9 cellular contexts compared by ENCODE assay signal in the genomic region with DNA sequence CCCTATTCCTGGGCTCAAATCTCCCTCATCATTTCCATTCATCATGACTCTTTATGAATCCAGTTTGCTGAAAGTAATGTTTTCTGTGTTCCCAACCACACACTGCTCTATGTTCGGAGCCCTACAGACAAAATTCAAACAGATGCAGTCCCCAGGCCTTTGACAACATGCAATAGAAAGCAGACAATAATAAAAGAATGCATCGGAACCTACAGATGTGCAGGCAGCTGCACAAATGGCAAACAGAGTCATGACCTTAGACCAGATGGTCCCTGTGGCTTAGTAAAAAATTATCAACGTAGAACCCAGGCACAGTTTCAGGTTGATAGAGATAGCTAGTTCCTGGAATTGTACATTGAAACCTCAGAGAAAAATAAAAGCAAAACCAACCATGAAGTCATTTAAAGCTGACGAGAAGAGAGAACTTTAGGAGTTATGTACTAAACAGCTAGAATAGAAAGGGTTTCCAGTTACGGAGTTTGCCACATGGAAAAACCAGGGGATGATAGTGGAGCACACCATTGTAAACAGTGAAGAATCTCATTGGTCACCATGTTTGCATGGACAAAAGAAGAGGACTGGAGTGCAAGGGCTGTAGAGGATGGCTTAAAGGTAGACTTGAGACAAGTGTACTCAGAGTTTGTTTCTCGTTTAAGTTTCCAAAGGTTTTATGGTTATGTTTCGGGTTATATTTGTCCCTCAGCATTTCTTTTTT. TPM values are rescaled to one million over a fixed set of nuclear protein-coding genes. Genes with fewer than 3 reads are reported as not detected.
A peak's percentile ranks its signal among the peaks of the same experiment; 100 is the strongest.
DNase-seq lines count a peak whose midpoint lies in the region; ATAC-seq and TF ChIP-seq lines count a peak whose summit lies in the region.
"Had no signal": no experiment of that assay in that cellular context is flagged by ENCODE, and none has a peak within 500 bp of the region (broad histone marks: within the 10 kb centered on the region; RNA-seq: fewer than 3 reads in every experiment).

No MANE protein-coding gene starts in this region.

- dilution Hi-C loops in mammary epithelial cell (cut with HindIII; ENCODE audit: low sequenced_read_pairs), result no loop called here

- TF ChIP-seq POLR2A in breast epithelium (IDR thresholded peaks at IDR 0.05), result no peak
- TF ChIP-seq POLR2A in transverse colon (IDR thresholded peaks at IDR 0.05), result no peak

- WGBS in mammary epithelial cell (ENCODE audit: low coverage, missing lambda C conversion rate), result 96% methylated on average over 7 of the region's 7 CpGs
- 63 to 74% methylated on average over 7 of the region's 7 CpGs for WGBS in transverse colon (ENCODE audit: low coverage in 1 of 2), 2 donors

- H3K4me3 ChIP-seq in breast epithelium (no peak overlapping the region), mammary epithelial cell (replicated peaks in 1 of 3; ENCODE audit: insufficient read depth in 1 of 3, low read depth in 2 of 3, low read length in 3 of 3) (no peak overlapping the region), transverse colon (no peak overlapping the region)
- H3K4me3 ChIP-seq: BLaER1 treated with 17β-estradiol and CSF1 and Interleukin-3, amounts not matched to agents 10 nM and 100 nM had no signal

- intact Hi-C loops in breast epithelium (cut with DNase I; ENCODE audit: low total_unique reads) (no loop called here), mammary epithelial cell (cut with micrococcal nuclease) (no loop called here), transverse colon (cut with DNase I; ENCODE audit: low total_unique reads) (no loop called here)

- no peak overlapping the region for H2AFZ ChIP-seq in mammary epithelial cell (ENCODE audit: low read depth, low read length)

- TF ChIP-seq CTCF in breast epithelium (IDR thresholded peaks at IDR 0.05), result no peak
- no peak for TF ChIP-seq CTCF in mammary epithelial cell (conservative IDR thresholded peaks at IDR 0.05 in 1 of 2, IDR thresholded peaks at IDR 0.05 in 1 of 2; ENCODE audit: extremely low read depth in 1 of 2, insufficient read depth in 1 of 2, low read depth in 1 of 2, low read length in 2 of 2)
- no peak for TF ChIP-seq CTCF in transverse colon (IDR thresholded peaks at IDR 0.05)
- no peak for TF ChIP-seq CTCF in GM13976 (IDR thresholded peaks at IDR 0.05; ENCODE audit: borderline replicate concordance, control extremely low read depth, extremely low read depth, insufficient read depth, missing control alignments)

- CTCF ChIA-PET in mammary epithelial cell (lab: Charles Lee; ENCODE audit: low non-redundant PET), result no interaction called here

- no peak for TF ChIP-seq EP300 in transverse colon (IDR thresholded peaks at IDR 0.05; ENCODE audit: low read depth)

- in situ Hi-C loops in mammary epithelial cell (cut with MboI; ENCODE audit: low sequenced_read_pairs in 2 of 2), result no loop called here
- in situ Hi-C loops in transverse colon (cut with MboI; ENCODE audit: low pct_ligation_motif_present in 1 of 4, low pct_unique_long_range_greater_than_20kb in 1 of 4, low sequenced_read_pairs in 3 of 4), result no loop called here
- in situ Hi-C loops in GM13976 (cut with MboI; ENCODE audit: low sequenced_read_pairs, unreplicated experiment), result no loop called here

- H3K27ac Mint-ChIP-seq in T-helper 17 cell, result peak overlapping the region; percentile 83

- no peak overlapping the region for H3K9ac ChIP-seq in mammary epithelial cell (ENCODE audit: insufficient read depth, low read length)
- H3K9ac ChIP-seq: BLaER1 treated with 17β-estradiol and CSF1 and Interleukin-3, amounts not matched to agents 10 nM and 100 nM had no signal

- H3K27me3 Mint-ChIP-seq in T-helper 17 cell, result no peaks in the 10 kb centered on the region

- no TSS peak for BruUV-seq in mammary epithelial cell (replicated peaks; lab: Mats Ljungman, UMichigan)

- no peak overlapping the region for H3K4me2 ChIP-seq in mammary epithelial cell (ENCODE audit: insufficient read depth, low read depth, low read length)

- no peaks in the 10 kb centered on the region for H3K36me3 Mint-ChIP-seq in T-helper 17 cell (ENCODE audit: low read depth)

- no peaks in the 10 kb centered on the region for H3K9me3 ChIP-seq in breast epithelium
- H3K9me3 ChIP-seq in mammary epithelial cell (replicated peaks; ENCODE audit: insufficient read depth, low read length), result no peaks in the 10 kb centered on the region
- H3K9me3 ChIP-seq in T-helper 17 cell (ENCODE audit: control insufficient read depth, low read length, poor library complexity, severe bottlenecking), result no peaks in the 10 kb centered on the region
- no peaks in the 10 kb centered on the region for H3K9me3 ChIP-seq in transverse colon
- H3K9me3 ChIP-seq: BLaER1 treated with 17β-estradiol and CSF1 and Interleukin-3, amounts not matched to agents 10 nM and 100 nM had no signal

- no peaks in the 10 kb centered on the region for H3K79me2 ChIP-seq in mammary epithelial cell (ENCODE audit: insufficient read depth, low read length)

- ATAC-seq in HG02885 (IDR thresholded peaks at IDR 0.05; ENCODE audit: poor library complexity, unreplicated experiment) (peak; percentile 66), T-helper 17 cell (peak; percentile 5)

- no peaks in the 10 kb centered on the region for H3K36me3 ChIP-seq in breast epithelium
- no peaks in the 10 kb centered on the region for H3K36me3 ChIP-seq in mammary epithelial cell (ENCODE audit: insufficient read depth, low read length)
- H3K36me3 ChIP-seq in transverse colon, result no peaks in the 10 kb centered on the region
- H3K36me3 ChIP-seq: BLaER1 treated with 17β-estradiol and CSF1 and Interleukin-3, amounts not matched to agents 10 nM and 100 nM had no signal

- H3K27me3 ChIP-seq in breast epithelium (no peaks in the 10 kb centered on the region), mammary epithelial cell (ENCODE audit: insufficient read depth, low read length) (no peaks in the 10 kb centered on the region), transverse colon (no peaks in the 10 kb centered on the region)
- H3K27me3 ChIP-seq: BLaER1 treated with 17β-estradiol and CSF1 and Interleukin-3, amounts not matched to agents 10 nM and 100 nM had no signal

- DNase-seq in breast epithelium (ENCODE audit: low spot score in 2 of 2) (no peak), mammary epithelial cell (no peak), T-helper 17 cell (no peak), transverse colon (no peak), activated gamma-delta T cell treated with Interleukin-2 at 50 U/mL for 16 hours (no peak), GM13976 (ENCODE audit: low spot score) (no peak), retina (no peak)

- H4K20me1 ChIP-seq in mammary epithelial cell (ENCODE audit: insufficient read depth, low read length), result no peaks in the 10 kb centered on the region
- H4K20me1 ChIP-seq: BLaER1 treated with 17β-estradiol and CSF1 and Interleukin-3, amounts not matched to agents 10 nM and 100 nM had no signal

- H3K4me1 Mint-ChIP-seq in T-helper 17 cell, result peaks cover 51% of the 10 kb centered on the region

- H3K4me1 ChIP-seq in breast epithelium (peaks cover 0 to 5% of the 10 kb centered on the region in 2 donors), mammary epithelial cell (ENCODE audit: insufficient read depth, low read length) (peaks cover 28% of the 10 kb centered on the region), transverse colon (peaks cover 0 to 13% (median 0%) of the 10 kb centered on the region in 4 donors)

- peak overlapping the region; percentile 60 for H3K4me3 Mint-ChIP-seq in T-helper 17 cell

- H3K27ac ChIP-seq in breast epithelium (peak overlapping the region; percentile 11 to 17), mammary epithelial cell (ENCODE audit: insufficient read depth, low read depth, low read length) (no peak overlapping the region), transverse colon (peak overlapping the region; percentile 2 to 55 (median 22))

RNA-seq across cellular contexts. Expression of a gene that starts 23.2 kb away (rescaled TPM):
- total RNA-seq in breast epithelium (10 to 100 TPM; 31.5 to 45.4 (median 32.8) TPM), mammary epithelial cell (10 to 100 TPM; 35.1 to 41.2 TPM), T-helper 17 cell (10 to 100 TPM; 37.4 to 38.2 TPM), transverse colon (10 to 100 TPM in 3 of 4 donors, 1 to 10 TPM in 1; 4.5 to 16.5 (median 11.8) TPM)
- polyA plus RNA-seq in mammary epithelial cell, result 17.1 TPM
- 57.2 TPM for polyA minus RNA-seq in mammary epithelial cell
